8 cellular contexts compared by ENCODE assay signal in genomic region chr14:21437063-21437901, GRCh38.
DNase-seq lines count a peak whose midpoint lies in the region; ATAC-seq and TF ChIP-seq lines count a peak whose summit lies in the region.

No MANE protein-coding gene starts in this region.

- H3K4me1 ChIP-seq in OCI-LY3 (ENCODE audit: low read length): peaks cover 12% of the 10 kb centered on the region

- H3K9me3 ChIP-seq in OCI-LY3 (ENCODE audit: insufficient read depth, low read length): no peaks in the 10 kb centered on the region

- H3K4me3 ChIP-seq in OCI-LY3 (ENCODE audit: low read length): peak overlapping the region; percentile 84

- H3K79me2 ChIP-seq in OCI-LY3 (ENCODE audit: low read length): peaks cover 97% of the 10 kb centered on the region

- DNase-seq in DMS 273 treated with DMSO at 0.1 percent for 48 hours (lab: John Stamatoyannopoulos, UW) (peak; percentile 95), HuH-7.5 (ENCODE audit: low spot score) (peak; percentile 80), activated T-cell treated with anti-CD3 and anti-CD28 coated beads for 24 hours (ENCODE audit: low read depth) (peak; percentile 97), epidermal melanocyte (ENCODE audit: insufficient read length, low spot score) (peak; percentile 88), middle frontal gyrus (ENCODE audit: extremely low spot score, low spot score) (peak; percentile 95)
- peak; percentile 97 to 99 for DNase-seq in stimulated activated CD8-positive, alpha-beta memory T cell treated with anti-CD3 and anti-CD28 coated beads, Interleukin-2, amount 100 ng/mL, for 1 hour (ENCODE audit: low read depth in 2 of 2)

- peak overlapping the region; percentile 96 for H3K4me2 ChIP-seq in OCI-LY3 (ENCODE audit: low read length)

- no peaks in the 10 kb centered on the region for H3K27me3 ChIP-seq in OCI-LY3 (ENCODE audit: low read depth, low read length)

- H4K20me1 ChIP-seq in OCI-LY3 (ENCODE audit: insufficient read depth, low read length): peaks cover 33% of the 10 kb centered on the region

- peak overlapping the region; percentile 75 for H3K9ac ChIP-seq in OCI-LY3 (ENCODE audit: low read length)

- TF ChIP-seq CTCF in OCI-LY3 (IDR thresholded peaks at IDR 0.05; ENCODE audit: low read depth, low read length): no peak

- H3K27ac ChIP-seq in OCI-LY3 (ENCODE audit: low read length): peak overlapping the region; percentile 56

- peak overlapping the region; percentile 36; the same call in 1 of the 2 replicates for H2AFZ ChIP-seq in OCI-LY3 (ENCODE audit: low read depth, low read length)

- peaks cover 5% of the 10 kb centered on the region for H3K36me3 ChIP-seq in OCI-LY3 (replicated peaks; ENCODE audit: low read depth, low read length)

- ATAC-seq in GM21528 (IDR thresholded peaks at IDR 0.05; ENCODE audit: low FRiP score, unreplicated experiment): peak; percentile 98

Comparison
In these comparisons a context has a peak if more than half of its experiments do, and no peak if none do; other contexts are left out.
1. Peak in every context shown above with its lines: DNase-seq, ATAC-seq, H3K4me3 ChIP-seq and H3K27ac ChIP-seq.